In the genomic region with DNA sequence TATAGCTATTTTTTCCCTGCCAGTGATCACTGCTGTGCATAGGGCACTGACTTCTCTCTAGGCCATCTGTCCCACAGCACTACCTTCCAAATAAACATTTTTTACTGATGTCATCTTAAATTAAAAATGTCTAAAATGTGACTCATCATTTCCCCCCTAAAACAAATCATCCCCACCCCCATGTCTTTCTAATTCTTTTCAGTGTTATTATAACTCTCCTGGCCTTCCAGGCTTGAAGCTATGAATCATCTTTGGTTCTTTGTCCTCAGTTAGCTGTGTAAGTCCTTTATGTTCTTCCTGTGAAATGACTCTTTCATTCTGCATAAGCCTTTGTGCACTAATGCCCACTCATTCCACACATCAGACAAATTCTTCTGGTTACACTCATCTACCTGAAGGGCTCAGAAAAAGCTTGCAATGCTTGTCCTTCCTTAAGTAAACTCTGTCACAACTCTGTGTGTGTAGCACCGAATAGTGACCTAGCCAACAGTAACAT, we compare ENCODE assay signal across 11 cellular contexts.
DNase-seq lines count a peak whose midpoint lies in the region; ATAC-seq lines count a peak whose summit lies in the region.
"Had no signal": no experiment of that assay in that cellular context is flagged by ENCODE, and none has a peak within 500 bp of the region (broad histone marks: within the 10 kb centered on the region; RNA-seq: fewer than 3 reads in every experiment).

No MANE protein-coding gene starts in this region.

- no peaks in the 10 kb centered on the region for H3K36me3 ChIP-seq in skeletal muscle satellite cell (ENCODE audit: insufficient read depth, low read length)

- peak overlapping the region; percentile 56 for H3K4me2 ChIP-seq in skeletal muscle satellite cell (ENCODE audit: low read length)

- no peaks in the 10 kb centered on the region for H3K27me3 ChIP-seq in skeletal muscle satellite cell (ENCODE audit: control insufficient read depth, insufficient read depth, low read length)

- H3K4me1 ChIP-seq in skeletal muscle satellite cell (ENCODE audit: control insufficient read depth, insufficient read depth, low read length): peaks cover 39% of the 10 kb centered on the region

- H3K9me3 ChIP-seq in skeletal muscle satellite cell (replicated peaks; ENCODE audit: low read length): no peaks in the 10 kb centered on the region
- H3K9me3 ChIP-seq: mucosa of descending colon had no signal

- peak overlapping the region; percentile 18 for H3K4me3 ChIP-seq in skeletal muscle satellite cell (ENCODE audit: low read length)
- H3K4me3 ChIP-seq: mucosa of descending colon had no signal

- intact Hi-C loops in sciatic nerve (cut with DNase I): no loop called here

- ATAC-seq in sciatic nerve: no peak
- ATAC-seq in GM18858 (IDR thresholded peaks at IDR 0.05; ENCODE audit: unreplicated experiment): no peak
- ATAC-seq: mucosa of descending colon had no signal

- peak overlapping the region; percentile 20 for H3K9ac ChIP-seq in skeletal muscle satellite cell (ENCODE audit: low read depth, low read length)

- peak; percentile 12 for DNase-seq in DMS153 (lab: John Stamatoyannopoulos, UW)
- DNase-seq in DMS153 treated with DMSO at 0.1 percent for 48 hours (lab: John Stamatoyannopoulos, UW; ENCODE audit: unreplicated experiment): no peak
- DNase-seq in SK-MEL-5 (ENCODE audit: low read depth, low spot score): peak; percentile 91
- DNase-seq in fibroblast of gingiva (ENCODE audit: low read depth): peak; percentile 24
- no peak for DNase-seq in HuH-7 (ENCODE audit: low spot score)
- no peak for DNase-seq in sciatic nerve (ENCODE audit: low spot score)
- DNase-seq: 8988T; activated CD4-positive, alpha-beta T cell treated with anti-CD3 and anti-CD28 coated beads, Interleukin-2, amount 10 ng/mL, durations not matched to agents 7 days and 5 days; mucosa of descending colon had no signal

- in situ Hi-C loops in SK-MEL-5 (cut with HindIII; ENCODE audit: low pct_unique_long_range_greater_than_20kb, low sequenced_read_pairs): no loop called here

Comparison
In these comparisons a context has a peak if more than half of its experiments do, and no peak if none do; other contexts are left out.
1. DNase-seq: peak in DMS153 (single experiment), SK-MEL-5 (single experiment) and fibroblast of gingiva (single experiment); none in DMS153 treated with DMSO at 0.1 percent for 48 hours (single experiment), HuH-7 (single experiment) and sciatic nerve (single experiment).